ENCODE assay signal across 1 cellular context in the genomic region with DNA sequence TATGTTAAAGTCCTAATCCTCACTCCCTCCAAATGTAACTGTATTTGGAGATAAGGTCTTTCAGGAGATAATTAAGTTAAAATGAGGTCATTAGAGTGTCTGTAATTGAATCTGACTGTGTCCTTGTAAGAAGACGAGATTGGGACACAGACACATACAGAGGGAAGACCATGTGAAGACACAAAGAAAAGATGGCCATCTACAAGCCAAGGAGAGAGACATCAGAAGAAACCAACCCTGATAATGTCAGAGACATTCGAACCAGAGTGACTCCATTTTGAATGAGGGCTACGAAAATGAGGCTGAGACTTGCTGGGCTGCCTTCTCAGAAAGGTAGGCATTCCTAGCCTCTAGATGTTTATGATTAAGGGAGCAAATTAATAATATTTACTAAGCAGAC.
TF ChIP-seq lines count a peak whose summit lies in the region.

No MANE protein-coding gene starts in this region.

TF ChIP-seq in GM23338, 12 proteins besides CTCF, POLR2A, EP300 and RAD21 (continued from another document):
- TF ChIP-seq, protein P1, sequence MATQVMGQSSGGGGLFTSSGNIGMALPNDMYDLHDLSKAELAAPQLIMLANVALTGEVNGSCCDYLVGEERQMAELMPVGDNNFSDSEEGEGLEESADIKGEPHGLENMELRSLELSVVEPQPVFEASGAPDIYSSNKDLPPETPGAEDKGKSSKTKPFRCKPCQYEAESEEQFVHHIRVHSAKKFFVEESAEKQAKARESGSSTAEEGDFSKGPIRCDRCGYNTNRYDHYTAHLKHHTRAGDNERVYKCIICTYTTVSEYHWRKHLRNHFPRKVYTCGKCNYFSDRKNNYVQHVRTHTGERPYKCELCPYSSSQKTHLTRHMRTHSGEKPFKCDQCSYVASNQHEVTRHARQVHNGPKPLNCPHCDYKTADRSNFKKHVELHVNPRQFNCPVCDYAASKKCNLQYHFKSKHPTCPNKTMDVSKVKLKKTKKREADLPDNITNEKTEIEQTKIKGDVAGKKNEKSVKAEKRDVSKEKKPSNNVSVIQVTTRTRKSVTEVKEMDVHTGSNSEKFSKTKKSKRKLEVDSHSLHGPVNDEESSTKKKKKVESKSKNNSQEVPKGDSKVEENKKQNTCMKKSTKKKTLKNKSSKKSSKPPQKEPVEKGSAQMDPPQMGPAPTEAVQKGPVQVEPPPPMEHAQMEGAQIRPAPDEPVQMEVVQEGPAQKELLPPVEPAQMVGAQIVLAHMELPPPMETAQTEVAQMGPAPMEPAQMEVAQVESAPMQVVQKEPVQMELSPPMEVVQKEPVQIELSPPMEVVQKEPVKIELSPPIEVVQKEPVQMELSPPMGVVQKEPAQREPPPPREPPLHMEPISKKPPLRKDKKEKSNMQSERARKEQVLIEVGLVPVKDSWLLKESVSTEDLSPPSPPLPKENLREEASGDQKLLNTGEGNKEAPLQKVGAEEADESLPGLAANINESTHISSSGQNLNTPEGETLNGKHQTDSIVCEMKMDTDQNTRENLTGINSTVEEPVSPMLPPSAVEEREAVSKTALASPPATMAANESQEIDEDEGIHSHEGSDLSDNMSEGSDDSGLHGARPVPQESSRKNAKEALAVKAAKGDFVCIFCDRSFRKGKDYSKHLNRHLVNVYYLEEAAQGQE (IDR thresholded peaks at IDR 0.05; ENCODE audit: unreplicated experiment) = no peak
- TF ChIP-seq ZNF331 (CRISPR knock-in tag; IDR thresholded peaks at IDR 0.05; ENCODE audit: low read depth) (no peak), ZNF114 (CRISPR knock-in tag; IDR thresholded peaks at IDR 0.05) (no peak)
